17 cellular contexts compared by ENCODE assay signal in genomic region chr11:21552910-21553309, GRCh38.
DNase-seq lines count a peak whose midpoint lies in the region; ATAC-seq, FAIRE-seq and TF ChIP-seq lines count a peak whose summit lies in the region.
"Had no signal": no experiment of that assay in that cellular context is flagged by ENCODE, and none has a peak within 500 bp of the region (broad histone marks: within the 10 kb centered on the region; RNA-seq: fewer than 3 reads in every experiment).

No MANE protein-coding gene starts in this region.

- TF ChIP-seq POLR2A in A549 (IDR thresholded peaks at IDR 0.05; ENCODE audit: low read length): no peak
- no peak for TF ChIP-seq POLR2A in gastroesophageal sphincter (IDR thresholded peaks at IDR 0.05)

- H3K4me3 ChIP-seq in A549 (no peak overlapping the region), LNCaP clone FGC (ENCODE audit: low read depth, low read length) (no peak overlapping the region), RWPE2 (ENCODE audit: severe bottlenecking) (no peak overlapping the region), gastroesophageal sphincter (no peak overlapping the region), A673 (ENCODE audit: low read depth, low read length, poor library complexity, severe bottlenecking) (no peak overlapping the region)
- H3K4me3 ChIP-seq: SJSA1 had no signal

- BruUV-seq in A673 (replicated peaks; lab: Mats Ljungman, UMichigan): no TSS peak

- POLR2A ChIA-PET in A549 (lab: Yijun Ruan, JAX): no interaction called here
- POLR2A ChIA-PET in A673 (lab: Charles Lee; ENCODE audit: low non-redundant PET): no interaction called here

- no peak for TF ChIP-seq CTCF in A549 (IDR thresholded peaks at IDR 0.05)
- no peak for TF ChIP-seq CTCF in LNCaP clone FGC (IDR thresholded peaks at IDR 0.05; ENCODE audit: control insufficient read depth, extremely low read depth, insufficient read depth)
- TF ChIP-seq CTCF in RWPE2 (IDR thresholded peaks at IDR 0.05; ENCODE audit: poor library complexity, severe bottlenecking): no peak
- no peak for TF ChIP-seq CTCF in gastroesophageal sphincter (IDR thresholded peaks at IDR 0.05)
- no peak for TF ChIP-seq CTCF in A673 (conservative IDR thresholded peaks at IDR 0.05; ENCODE audit: low read depth, low read length)

- TF ChIP-seq RAD21 in A549 (conservative IDR thresholded peaks at IDR 0.05 in 1 of 2, IDR thresholded peaks at IDR 0.05 in 1 of 2): 0 out of 5 replicates have a peak, but pooled peaks of 1 of the 2 experiments have one; percentile 21

- FAIRE-seq in A549 (lab: Jason Lieb, UNC): peak; percentile 13

- DNase-seq in A549 (ENCODE audit: low read depth in 1 of 2, low spot score in 1 of 2) (peak in 1 of 2 experiments; percentile 67), LNCaP clone FGC (ENCODE audit: low read depth) (peak; percentile 41), RWPE2 (ENCODE audit: low spot score) (no peak), A673 (ENCODE audit: low spot score) (no peak)
- DNase-seq: activated CD4-positive, alpha-beta T cell treated with anti-CD3 and anti-CD28 coated beads, Interleukin-2, amount 50 U/mL, for 1 hour; activated naive CD8-positive, alpha-beta T cell treated with anti-CD3 and anti-CD28 coated beads for 36 hours; activated T-cell treated with anti-CD3 and anti-CD28 coated beads for 4 hours; caudate nucleus; glutamatergic neuron; immature natural killer cell; retina had no signal

- intact Hi-C loops in A673 (cut with micrococcal nuclease; ENCODE audit: unreplicated experiment): no loop called here

- no peak for TF ChIP-seq EP300 in A549 (IDR thresholded peaks at IDR 0.05)
- TF ChIP-seq EP300 in gastroesophageal sphincter (IDR thresholded peaks at IDR 0.05): no peak

- no peak overlapping the region for H3K27ac ChIP-seq in A549
- H3K27ac ChIP-seq in RWPE2 (ENCODE audit: poor library complexity, severe bottlenecking): no peak overlapping the region
- H3K27ac ChIP-seq in gastroesophageal sphincter: no peak overlapping the region
- H3K27ac ChIP-seq in A673 (ENCODE audit: low read depth, low read length, poor library complexity, severe bottlenecking): no peak overlapping the region
- H3K27ac ChIP-seq: SJSA1 had no signal

- 0% methylated on average over 1 of the region's 1 CpG for WGBS in A549 (ENCODE audit: missing lambda C conversion rate)
- WGBS in gastroesophageal sphincter (ENCODE audit: low coverage in 1 of 2), 2 donors: 0% methylated on average over 1 of the region's 1 CpG

- H3K27me3 ChIP-seq in RWPE2 (ENCODE audit: insufficient read depth, poor library complexity, severe bottlenecking): no peaks in the 10 kb centered on the region
- H3K27me3 ChIP-seq in gastroesophageal sphincter: no peaks in the 10 kb centered on the region
- no peaks in the 10 kb centered on the region for H3K27me3 ChIP-seq in A673 (replicated peaks; ENCODE audit: insufficient read depth, low read depth, low read length, poor library complexity)
- H3K27me3 ChIP-seq: SJSA1 had no signal

- ATAC-seq in A549: peak; percentile 34 to 72; a peak in 4 of 6 replicates
- ATAC-seq in RWPE2 (ENCODE audit: low read depth): 0 out of 3 replicates have a peak, but pooled peaks have one; percentile 35
- peak; percentile 31 for ATAC-seq in gastroesophageal sphincter
- no peak for ATAC-seq in HG02884 (IDR thresholded peaks at IDR 0.05; ENCODE audit: unreplicated experiment)
- ATAC-seq in GM19395 (IDR thresholded peaks at IDR 0.05; ENCODE audit: unreplicated experiment): no peak
- ATAC-seq in GM21390 (IDR thresholded peaks at IDR 0.05; ENCODE audit: unreplicated experiment): no peak
- ATAC-seq: natural killer cell treated with Interleukin-12 subunit alpha and Interleukin-12 subunit beta and Interleukin-15 and Interleukin-18, amount 100 ng/mL, for 72 hours had no signal

- peaks cover 32% of the 10 kb centered on the region for H3K4me1 ChIP-seq in A549
- H3K4me1 ChIP-seq in RWPE2 (ENCODE audit: insufficient read depth, poor library complexity, severe bottlenecking): no peaks in the 10 kb centered on the region
- H3K4me1 ChIP-seq in gastroesophageal sphincter: peaks cover 0 to 12% (median 2%) of the 10 kb centered on the region in 3 donors
- peaks cover 9% of the 10 kb centered on the region for H3K4me1 ChIP-seq in A673 (ENCODE audit: insufficient read depth, low read length, poor library complexity, severe bottlenecking)
- H3K4me1 ChIP-seq: SJSA1 had no signal

- CTCF ChIA-PET in A549 (lab: Yijun Ruan, JAX) (no interaction called here), A673 (lab: Charles Lee) (no interaction called here)

- H3K36me3 ChIP-seq in RWPE2 (ENCODE audit: low read depth) (no peaks in the 10 kb centered on the region), gastroesophageal sphincter (no peaks in the 10 kb centered on the region), A673 (ENCODE audit: insufficient read depth, low read length, poor library complexity, severe bottlenecking) (no peaks in the 10 kb centered on the region)
- H3K36me3 ChIP-seq: SJSA1 had no signal

- H3K4me2 ChIP-seq in A549: peak overlapping the region; percentile 58

- no peaks in the 10 kb centered on the region for H3K9me3 ChIP-seq in A549
- H3K9me3 ChIP-seq in RWPE2 (ENCODE audit: severe bottlenecking): no peaks in the 10 kb centered on the region
- H3K9me3 ChIP-seq in gastroesophageal sphincter: no peaks in the 10 kb centered on the region
- H3K9me3 ChIP-seq in A673 (ENCODE audit: low read depth, low read length, poor library complexity, severe bottlenecking): no peaks in the 10 kb centered on the region
- H3K9me3 ChIP-seq: SJSA1 had no signal

TF ChIP-seq in A549, 52 proteins besides CTCF, POLR2A, EP300 and RAD21 (continues in another document):
- no peak for TF ChIP-seq ZNF302 (CRISPR knock-in tag; IDR thresholded peaks at IDR 0.05)
- TF ChIP-seq ZSCAN20 (CRISPR knock-in tag; IDR thresholded peaks at IDR 0.05): no peak
- no peak for TF ChIP-seq ZFP36 (IDR thresholded peaks at IDR 0.05; ENCODE audit: borderline replicate concordance, partially characterized antibody)
- TF ChIP-seq ATOH8 (CRISPR knock-in tag; IDR thresholded peaks at IDR 0.05; ENCODE audit: low read depth): no peak
- peak; percentile 33; the same call in 1 of the 2 replicates for TF ChIP-seq JUNB (IDR thresholded peaks at IDR 0.05)
- no peak for TF ChIP-seq E2F6 (IDR thresholded peaks at IDR 0.05; ENCODE audit: borderline replicate concordance, low read depth)
- TF ChIP-seq MAFK (IDR thresholded peaks at IDR 0.05; ENCODE audit: partially characterized antibody): peak; percentile 53
- no peak for TF ChIP-seq RARB (CRISPR knock-in tag; IDR thresholded peaks at IDR 0.05)
- no peak for TF ChIP-seq NFE2L2 (conservative IDR thresholded peaks at IDR 0.05; ENCODE audit: low read length)
- no peak for TF ChIP-seq PBX3 (IDR thresholded peaks at IDR 0.05)
- peak; percentile 61; the same call in 1 of the 2 replicates for TF ChIP-seq GATA3 (IDR thresholded peaks at IDR 0.05; ENCODE audit: borderline replicate concordance)
- peak in 1 of 2 experiments; percentile 46; a peak in 1 of 4 replicates for TF ChIP-seq CEBPB (IDR thresholded peaks at IDR 0.05)
- no peak for TF ChIP-seq RFX5 (IDR thresholded peaks at IDR 0.05)
- no peak for TF ChIP-seq KDM1A (IDR thresholded peaks at IDR 0.05; ENCODE audit: low read depth)
- TF ChIP-seq FOSL2 (IDR thresholded peaks at IDR 0.05): 0 out of 2 replicates have a peak, but pooled peaks have one; percentile 42
- peak; percentile 40 for TF ChIP-seq FOSL2 (CRISPR knock-in tag; IDR thresholded peaks at IDR 0.05)
- no peak for TF ChIP-seq ELK1 (IDR thresholded peaks at IDR 0.05; ENCODE audit: low read depth, low read length)
- TF ChIP-seq EHMT2 (IDR thresholded peaks at IDR 0.05; ENCODE audit: low read depth): no peak
- TF ChIP-seq MAX (IDR thresholded peaks at IDR 0.05): no peak
- TF ChIP-seq ESRRA (IDR thresholded peaks at IDR 0.05; ENCODE audit: borderline replicate concordance, low read length): no peak
- TF ChIP-seq CHD4 (IDR thresholded peaks at IDR 0.05; ENCODE audit: borderline replicate concordance): no peak

Comparison
In these comparisons a context has a peak if more than half of its experiments do, and no peak if none do; other contexts are left out.
1. ATAC-seq: peak in A549 (2 of 2), RWPE2 (single experiment) and gastroesophageal sphincter (single experiment); none in HG02884 (single experiment), GM19395 (single experiment) and GM21390 (single experiment).